In genomic region chr3:4979401-4980228, GRCh38 we compare ENCODE assay signal across 8 cellular contexts. TPM values are rescaled to one million over a fixed set of nuclear protein-coding genes. Genes with fewer than 3 reads are reported as not detected.
DNase-seq lines count a peak whose midpoint lies in the region; ATAC-seq and TF ChIP-seq lines count a peak whose summit lies in the region.

Gene BHLHE40 (plus strand): TSS chr3:4979437. CDS start chr3:4979719, 282 bp downstream.

- no peaks in the 10 kb centered on the region for H3K9me3 Mint-ChIP-seq in activated CD4-positive, alpha-beta T cell treated with anti-CD3 and anti-CD28 coated beads, Interleukin-2, amount 10 ng/mL, durations not matched to agents 24 days and 14 days
- no peaks in the 10 kb centered on the region for H3K9me3 Mint-ChIP-seq in T-cell

- H3K9ac ChIP-seq in mucosa of stomach (ENCODE audit: low read length): peak within 1 kb of the TSS; percentile 99

- H3K4me1 Mint-ChIP-seq in activated CD4-positive, alpha-beta T cell treated with anti-CD3 and anti-CD28 coated beads, Interleukin-2, amount 10 ng/mL, durations not matched to agents 24 days and 14 days: peaks cover 41% of the 10 kb centered on the region
- peaks cover 59 to 67% (median 66%) of the 10 kb centered on the region in 3 donors for H3K4me1 Mint-ChIP-seq in T-cell

- peak within 1 kb of the TSS; percentile 100 for H3K27ac Mint-ChIP-seq in activated CD4-positive, alpha-beta T cell treated with anti-CD3 and anti-CD28 coated beads, Interleukin-2, amount 10 ng/mL, durations not matched to agents 24 days and 14 days
- H3K27ac Mint-ChIP-seq in T-cell: peak within 1 kb of the TSS; percentile 95 to 98

- peak within 1 kb of the TSS; percentile 96 for H3K4me3 Mint-ChIP-seq in activated CD4-positive, alpha-beta T cell treated with anti-CD3 and anti-CD28 coated beads, Interleukin-2, amount 10 ng/mL, durations not matched to agents 24 days and 14 days
- peak within 1 kb of the TSS; percentile 94 to 98 (median 95) for H3K4me3 Mint-ChIP-seq in T-cell

- H3K36me3 Mint-ChIP-seq in activated CD4-positive, alpha-beta T cell treated with anti-CD3 and anti-CD28 coated beads, Interleukin-2, amount 10 ng/mL, durations not matched to agents 24 days and 14 days (ENCODE audit: low read depth): peaks cover 59% of the 10 kb centered on the region
- H3K36me3 Mint-ChIP-seq in T-cell: peaks cover 20% of the 10 kb centered on the region

- ATAC-seq in HG03066 (IDR thresholded peaks at IDR 0.05; ENCODE audit: low read depth, unreplicated experiment): peak; percentile 5
- peak; percentile 25 to 43 (median 36) for ATAC-seq in T-cell (replicated peaks in 1 of 4)
- ATAC-seq in GM19328 (IDR thresholded peaks at IDR 0.05; ENCODE audit: unreplicated experiment): no peak

- DNase-seq in activated CD4-positive, alpha-beta T cell treated with anti-CD3 and anti-CD28 coated beads, Interleukin-2, amount 10 ng/mL, durations not matched to agents 24 days and 14 days: no peak
- no peak for DNase-seq in activated CD4-positive, alpha-beta T cell treated with anti-CD3 and anti-CD28 coated beads for 4 hours
- DNase-seq in T-cell (peak in 13 of 34 experiments; percentile 3 to 70 (median 30)), epithelial cell of esophagus (ENCODE audit: low read depth) (no peak), uterus (no peak)

- H3K4me3 ChIP-seq in epithelial cell of esophagus (ENCODE audit: low read length) (peak within 1 kb of the TSS; percentile 99), mucosa of stomach (ENCODE audit: low read length) (peak within 1 kb of the TSS; percentile 64), uterus (peak within 1 kb of the TSS; percentile 72 to 92)

- TF ChIP-seq CTCF in epithelial cell of esophagus (IDR thresholded peaks at IDR 0.05; ENCODE audit: insufficient read depth, low read depth, low read length, missing control alignments) (no peak), uterus (IDR thresholded peaks at IDR 0.05) (no peak)

- H3K27ac ChIP-seq in uterus: peak within 1 kb of the TSS; percentile 96 to 99

- CTCF ChIA-PET in T-cell (lab: Charles Lee): interaction anchor here (0.6 to 2.6 kb wide), 30 partner anchors 13 to 275 kb away, joined by 3 to 15 read pairs (median 4); no protein-coding TSS in a partner anchor

- no peaks in the 10 kb centered on the region for H3K27me3 Mint-ChIP-seq in activated CD4-positive, alpha-beta T cell treated with anti-CD3 and anti-CD28 coated beads, Interleukin-2, amount 10 ng/mL, durations not matched to agents 24 days and 14 days
- no peaks in the 10 kb centered on the region for H3K27me3 Mint-ChIP-seq in T-cell

- H3K36me3 ChIP-seq in mucosa of stomach (ENCODE audit: control insufficient read depth, insufficient read depth, low read length): peaks cover 17% of the 10 kb centered on the region
- H3K36me3 ChIP-seq in uterus: no peaks in the 10 kb centered on the region

- TF ChIP-seq POLR2A in uterus (IDR thresholded peaks at IDR 0.05): peak; percentile 32 to 73

- intact Hi-C loops in activated CD4-positive, alpha-beta T cell treated with anti-CD3 and anti-CD28 coated beads, Interleukin-2, amount 10 ng/mL, durations not matched to agents 24 days and 14 days (cut with micrococcal nuclease): loop anchor here (1.0 to 2.0 kb wide), 6 partner anchors 27 to 486 kb away; partner anchors contain the start of genes ARL8B and ITPR1
- intact Hi-C loops in uterus (cut with DNase I; ENCODE audit: low total_unique reads): no loop called here

- POLR2A ChIA-PET in T-cell (lab: Charles Lee): interaction anchor here (0.6 to 2.5 kb wide), 26 partner anchors 16 to 1657 kb away, joined by 3 to 22 read pairs (median 4); no protein-coding TSS in a partner anchor

- H3K27me3 ChIP-seq in mucosa of stomach (ENCODE audit: control insufficient read depth, insufficient read depth, low read length): no peaks in the 10 kb centered on the region
- no peaks in the 10 kb centered on the region for H3K27me3 ChIP-seq in uterus

- H3K4me1 ChIP-seq in mucosa of stomach (ENCODE audit: control insufficient read depth, insufficient read depth, low read length): peaks cover 43% of the 10 kb centered on the region
- H3K4me1 ChIP-seq in uterus: peaks cover 0 to 12% of the 10 kb centered on the region in 2 donors

- H3K9me3 ChIP-seq in mucosa of stomach (ENCODE audit: control insufficient read depth, low read length) (no peaks in the 10 kb centered on the region), uterus (no peaks in the 10 kb centered on the region)

RNA-seq across cellular contexts. Expression of gene BHLHE40, which starts in this region (rescaled TPM):
- 368 and 375 TPM in 2 replicates for total RNA-seq in activated CD4-positive, alpha-beta T cell treated with anti-CD3 and anti-CD28 coated beads, Interleukin-2, amount 10 ng/mL, durations not matched to agents 24 days and 14 days
- total RNA-seq in T-cell (100 to 1,000 TPM in 1 of 5 donors, 10 to 100 TPM in 4; 54.1 to 177 (median 85.8) TPM), uterus (10 to 100 TPM; 11.4 to 84.2 (median 28.1) TPM)
